ENCODE assay signal across 1 cellular context in genomic region chr17:7239091-7240027, GRCh38.
TF ChIP-seq lines count a peak whose summit lies in the region.

Gene PHF23 (minus strand): TSS chr17:7239457. CDS start chr17:7239279, 178 bp downstream.

TF ChIP-seq in HepG2, 621 proteins besides CTCF, POLR2A, EP300 and RAD21 (continued from another document and continues in another):
- TF ChIP-seq HMGXB3 (CRISPR knock-in tag; IDR thresholded peaks at IDR 0.05; ENCODE audit: borderline replicate concordance) (no peak; the same call in 1 of the 2 replicates), AKAP8 (CRISPR knock-in tag; IDR thresholded peaks at IDR 0.05) (peak; percentile 69; the same call in 1 of the 2 replicates), ZC3H13 (CRISPR knock-in tag; IDR thresholded peaks at IDR 0.05) (peak; percentile 65; the same call in 1 of the 2 replicates), MXD1 (CRISPR knock-in tag; IDR thresholded peaks at IDR 0.05) (no peak), PATZ1 (CRISPR knock-in tag; IDR thresholded peaks at IDR 0.05) (peak; percentile 78), ZBTB3 (CRISPR knock-in tag; IDR thresholded peaks at IDR 0.05; ENCODE audit: borderline replicate concordance, low read depth) (no peak), ZNF224 (CRISPR knock-in tag; IDR thresholded peaks at IDR 0.05) (no peak), PPARG (CRISPR knock-in tag; conservative IDR thresholded peaks at IDR 0.05) (no peak), ZFP36 (IDR thresholded peaks at IDR 0.05; ENCODE audit: borderline replicate concordance, low read depth, low read length, partially characterized antibody) (no peak), CREM (IDR thresholded peaks at IDR 0.05) (peak; percentile 98), CREM (CRISPR knock-in tag; IDR thresholded peaks at IDR 0.05) (no peak), PHB2 (IDR thresholded peaks at IDR 0.05; ENCODE audit: partially characterized antibody) (no peak), ZNF703 (CRISPR knock-in tag; IDR thresholded peaks at IDR 0.05; ENCODE audit: borderline replicate concordance) (no peak), JUND (CRISPR knock-in tag; IDR thresholded peaks at IDR 0.05) (no peak), ZBED4 (CRISPR knock-in tag; IDR thresholded peaks at IDR 0.05; ENCODE audit: borderline replicate concordance) (no peak), ZXDC (CRISPR knock-in tag; IDR thresholded peaks at IDR 0.05) (no peak), HOXA3 (CRISPR knock-in tag; IDR thresholded peaks at IDR 0.05) (peak; percentile 85), SATB2 (CRISPR knock-in tag; IDR thresholded peaks at IDR 0.05) (no peak), ZNF720 (CRISPR knock-in tag; IDR thresholded peaks at IDR 0.05) (no peak), ATF5 (CRISPR knock-in tag; IDR thresholded peaks at IDR 0.05; ENCODE audit: low read depth) (no peak), AHR (CRISPR knock-in tag; IDR thresholded peaks at IDR 0.05) (no peak), ZNF746 (CRISPR knock-in tag; IDR thresholded peaks at IDR 0.05) (peak; percentile 94), ZSCAN9 (CRISPR knock-in tag; IDR thresholded peaks at IDR 0.05; ENCODE audit: borderline replicate concordance) (no peak), ZNF839 (CRISPR knock-in tag; IDR thresholded peaks at IDR 0.05; ENCODE audit: borderline replicate concordance) (no peak), EED (CRISPR knock-in tag; IDR thresholded peaks at IDR 0.05) (no peak), GFI1 (CRISPR knock-in tag; IDR thresholded peaks at IDR 0.05; ENCODE audit: borderline replicate concordance) (peak; percentile 63; the same call in 1 of the 2 replicates), ADNP (CRISPR knock-in tag; IDR thresholded peaks at IDR 0.05) (no peak), ZNF280D (CRISPR knock-in tag; IDR thresholded peaks at IDR 0.05) (no peak), RXRA (CRISPR knock-in tag; IDR thresholded peaks at IDR 0.05) (0 out of 2 replicates have a peak, but pooled peaks have one; percentile 30), TRIM22 (IDR thresholded peaks at IDR 0.05) (no peak), KLF9 (CRISPR knock-in tag; IDR thresholded peaks at IDR 0.05; ENCODE audit: low read depth) (no peak), MIER3 (CRISPR knock-in tag; IDR thresholded peaks at IDR 0.05; ENCODE audit: borderline replicate concordance) (peak; percentile 62; the same call in 1 of the 2 replicates), ZFY (CRISPR knock-in tag; IDR thresholded peaks at IDR 0.05) (no peak), ZNF724P (CRISPR knock-in tag; IDR thresholded peaks at IDR 0.05; ENCODE audit: borderline replicate concordance) (no peak), TBL1XR1 (IDR thresholded peaks at IDR 0.05; ENCODE audit: borderline replicate concordance, low read length, partially characterized antibody) (peak; percentile 58), ZNF292 (CRISPR knock-in tag; IDR thresholded peaks at IDR 0.05; ENCODE audit: borderline replicate concordance, low read depth) (no peak), TFAP4 (IDR thresholded peaks at IDR 0.05; ENCODE audit: borderline replicate concordance, low read depth) (no peak), ZNF788 (CRISPR knock-in tag; IDR thresholded peaks at IDR 0.05; ENCODE audit: borderline replicate concordance) (peak; percentile 71; the same call in 1 of the 2 replicates), ZNF441 (CRISPR knock-in tag; IDR thresholded peaks at IDR 0.05; ENCODE audit: borderline replicate concordance) (no peak), HIVEP1 (CRISPR knock-in tag; IDR thresholded peaks at IDR 0.05) (no peak; the same call in 1 of the 2 replicates)
